ENCODE assay signal across 26 cellular contexts in genomic region chr5:5350101-5350500, GRCh38.
DNase-seq lines count a peak whose midpoint lies in the region; ATAC-seq, FAIRE-seq and TF ChIP-seq lines count a peak whose summit lies in the region.
"Had no signal": no experiment of that assay in that cellular context is flagged by ENCODE, and none has a peak within 500 bp of the region (broad histone marks: within the 10 kb centered on the region; RNA-seq: fewer than 3 reads in every experiment).

No MANE protein-coding gene starts in this region.

- H3K27ac ChIP-seq in SJSA1: peak overlapping the region; percentile 80
- H3K27ac ChIP-seq: 22Rv1, prostate gland, thyroid gland had no signal

- no peak for ATAC-seq in GM21423 (IDR thresholded peaks at IDR 0.05; ENCODE audit: unreplicated experiment)
- ATAC-seq: activated CD8-positive, alpha-beta T cell treated with anti-CD3 and anti-CD28 coated beads, Interleukin-2, amount 10 ng/mL, durations not matched to agents 7 days and 5 days; GM23338; Right ventricle myocardium inferior had no signal

- DNase-seq in NCI-H748 (lab: John Stamatoyannopoulos, UW; ENCODE audit: unreplicated experiment) (peak; percentile 46), NCI-H748 treated with DMSO at 0.1 percent for 48 hours (lab: John Stamatoyannopoulos, UW) (no peak), SJSA1 (ENCODE audit: low read depth in 1 of 2, low spot score in 2 of 2) (peak; percentile 92 to 94), fibroblast of villous mesenchyme (ENCODE audit: low read depth) (peak; percentile 57), urothelium cell line (ENCODE audit: low spot score) (peak; percentile 60), GM12891 (ENCODE audit: insufficient read length, low spot score) (no peak), iPS-NIHi11 (ENCODE audit: low spot score) (no peak)
- DNase-seq: activated CD4-positive, CD25-positive, alpha-beta regulatory T cell treated with anti-CD3 and anti-CD28 coated beads, Interleukin-2, amount 50 U/mL, for 72 hours; activated CD8-positive, alpha-beta T cell treated with anti-CD3 and anti-CD28 coated beads, Interleukin-2, amount 10 ng/mL, durations not matched to agents 7 days and 5 days; activated gamma-delta T cell; DMS79; dorsolateral prefrontal cortex; MM.1S; NCI-H2171; NCI-H524; small intestine; stimulated activated CD4-positive, alpha-beta T cell treated with anti-CD3 and anti-CD28 coated beads, Interleukin-4, amount 100 ng/mL, for 1 hour; stimulated activated naive CD4-positive, alpha-beta T cell treated with Interleukin-2 at 50 U/mL for 16 hours; thyroid gland had no signal

- H3K4me3 ChIP-seq in SJSA1 (no peak overlapping the region), fibroblast of villous mesenchyme (ENCODE audit: low read depth, low read length) (no peak overlapping the region)
- H3K4me3 ChIP-seq: dorsolateral prefrontal cortex, GM23338, prostate gland, thyroid gland had no signal

- H3K9me3 ChIP-seq in SJSA1 (replicated peaks): no peaks in the 10 kb centered on the region
- H3K9me3 ChIP-seq: prostate gland, thyroid gland had no signal

- H3K4me1 ChIP-seq in SJSA1 (replicated peaks): peaks cover 31% of the 10 kb centered on the region
- H3K4me1 ChIP-seq: prostate gland, thyroid gland had no signal

- no peaks in the 10 kb centered on the region for H3K36me3 ChIP-seq in SJSA1
- H3K36me3 ChIP-seq: prostate gland, thyroid gland had no signal

- H3K27me3 ChIP-seq in SJSA1 (replicated peaks): no peaks in the 10 kb centered on the region
- H3K27me3 ChIP-seq: dorsolateral prefrontal cortex, thyroid gland had no signal

- TF ChIP-seq POLR2A in GM12891 (IDR thresholded peaks at IDR 0.05; ENCODE audit: low read depth, low read length): no peak

- FAIRE-seq in urothelium cell line (lab: Jason Lieb, UNC) (peak; percentile 53), GM12891 (lab: Jason Lieb, UNC) (no peak)
- FAIRE-seq: GM19239, islet of Langerhans, small intestine had no signal

- TF ChIP-seq CTCF in fibroblast of villous mesenchyme (IDR thresholded peaks at IDR 0.05; ENCODE audit: insufficient read depth, low read depth, low read length): no peak

TF ChIP-seq in GM12891, 5 proteins besides CTCF, POLR2A, EP300 and RAD21:
- TF ChIP-seq SPI1 (IDR thresholded peaks at IDR 0.05; ENCODE audit: low read depth, low read length) (no peak), TAF1 (IDR thresholded peaks at IDR 0.05; ENCODE audit: low read depth, low read length) (no peak), PAX5 (IDR thresholded peaks at IDR 0.05; ENCODE audit: insufficient read depth, low read length, severe bottlenecking) (no peak), POU2F2 (IDR thresholded peaks at IDR 0.05; ENCODE audit: low read depth, low read length) (no peak), POLR2AphosphoS5 (IDR thresholded peaks at IDR 0.05; ENCODE audit: low read depth, low read length) (no peak)

Comparison
In these comparisons a context has a peak if more than half of its experiments do, and no peak if none do; other contexts are left out.
1. DNase-seq: peak in NCI-H748 (single experiment), SJSA1 (2 of 2), fibroblast of villous mesenchyme (single experiment) and urothelium cell line (single experiment); none in NCI-H748 treated with DMSO at 0.1 percent for 48 hours (single experiment), GM12891 (single experiment) and iPS-NIHi11 (single experiment).